Comparison of ENCODE assay signal across 1 cellular context in genomic region chr14:40629144-40629543, GRCh38.
TF ChIP-seq lines count a peak whose summit lies in the region.

No MANE protein-coding gene starts in this region.

TF ChIP-seq in K562, 482 proteins besides CTCF, POLR2A, EP300 and RAD21 (continued from another document):
- TF ChIP-seq, protein P1, sequence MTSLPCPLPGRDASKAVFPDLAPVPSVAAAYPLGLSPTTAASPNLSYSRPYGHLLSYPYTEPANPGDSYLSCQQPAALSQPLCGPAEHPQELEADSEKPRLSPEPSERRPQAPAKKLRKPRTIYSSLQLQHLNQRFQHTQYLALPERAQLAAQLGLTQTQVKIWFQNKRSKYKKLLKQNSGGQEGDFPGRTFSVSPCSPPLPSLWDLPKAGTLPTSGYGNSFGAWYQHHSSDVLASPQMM (CRISPR knock-in tag; IDR thresholded peaks at IDR 0.05) = no peak
- TF ChIP-seq THRAP3 (IDR thresholded peaks at IDR 0.05; ENCODE audit: borderline replicate concordance) = no peak
- no peak for TF ChIP-seq ZKSCAN1 (IDR thresholded peaks at IDR 0.05; ENCODE audit: low read depth, low read length)
- no peak for TF ChIP-seq CGGBP1 (CRISPR knock-in tag; IDR thresholded peaks at IDR 0.05)
- TF ChIP-seq KDM4B (IDR thresholded peaks at IDR 0.05; ENCODE audit: borderline replicate concordance in 2 of 2, low read depth in 1 of 2) = no peak
- TF ChIP-seq ZNF197 (CRISPR knock-in tag; IDR thresholded peaks at IDR 0.05; ENCODE audit: low read depth) = no peak
